1 cellular context compared by ENCODE assay signal in genomic region chr6:130922922-130923321, GRCh38.
TF ChIP-seq lines count a peak whose summit lies in the region.

No MANE protein-coding gene starts in this region.

TF ChIP-seq in K562, 482 proteins besides CTCF, POLR2A, EP300 and RAD21 (continued from another document):
- TF ChIP-seq PBX2 (CRISPR knock-in tag; IDR thresholded peaks at IDR 0.05; ENCODE audit: low read depth), result no peak
- TF ChIP-seq PBX2 (tag; conservative IDR thresholded peaks at IDR 0.05; ENCODE audit: low read depth), result 0 out of 2 replicates have a peak, but pooled peaks have one; percentile 19
- TF ChIP-seq TFAP4 (CRISPR knock-in tag; IDR thresholded peaks at IDR 0.05; ENCODE audit: borderline replicate concordance), result no peak
- TF ChIP-seq CBX2 (IDR thresholded peaks at IDR 0.05; ENCODE audit: insufficient read depth, low read length, poor library complexity, severe bottlenecking), result no peak
- TF ChIP-seq ZNF133 (CRISPR knock-in tag; IDR thresholded peaks at IDR 0.05), result no peak
TF ChIP-seq in K562: peak in this region for 2.
